Comparison of ENCODE assay signal across 1 cellular context in genomic region chr9:125143377-125144090, GRCh38.
TF ChIP-seq lines count a peak whose summit lies in the region.

Gene SCAI, minus strand, starts transcription at chr9:125143528. Its CDS starts 91 bp downstream, at chr9:125143437.

TF ChIP-seq in HepG2, 621 proteins besides CTCF, POLR2A, EP300 and RAD21 (continued from another document and continues in another):
- TF ChIP-seq, protein P1, sequence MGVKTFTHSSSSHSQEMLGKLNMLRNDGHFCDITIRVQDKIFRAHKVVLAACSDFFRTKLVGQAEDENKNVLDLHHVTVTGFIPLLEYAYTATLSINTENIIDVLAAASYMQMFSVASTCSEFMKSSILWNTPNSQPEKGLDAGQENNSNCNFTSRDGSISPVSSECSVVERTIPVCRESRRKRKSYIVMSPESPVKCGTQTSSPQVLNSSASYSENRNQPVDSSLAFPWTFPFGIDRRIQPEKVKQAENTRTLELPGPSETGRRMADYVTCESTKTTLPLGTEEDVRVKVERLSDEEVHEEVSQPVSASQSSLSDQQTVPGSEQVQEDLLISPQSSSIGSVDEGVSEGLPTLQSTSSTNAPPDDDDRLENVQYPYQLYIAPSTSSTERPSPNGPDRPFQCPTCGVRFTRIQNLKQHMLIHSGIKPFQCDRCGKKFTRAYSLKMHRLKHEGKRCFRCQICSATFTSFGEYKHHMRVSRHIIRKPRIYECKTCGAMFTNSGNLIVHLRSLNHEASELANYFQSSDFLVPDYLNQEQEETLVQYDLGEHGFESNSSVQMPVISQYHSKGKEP (CRISPR knock-in tag; IDR thresholded peaks at IDR 0.05): no peak
- peak; percentile 18; the same call in 1 of the 2 replicates for TF ChIP-seq MED1 (CRISPR knock-in tag; IDR thresholded peaks at IDR 0.05)
- peak; percentile 70 for TF ChIP-seq SMC3 (IDR thresholded peaks at IDR 0.05; ENCODE audit: low read length)
- TF ChIP-seq ZFP36 (IDR thresholded peaks at IDR 0.05; ENCODE audit: borderline replicate concordance, low read depth, low read length, partially characterized antibody): peak; percentile 3
- 0 out of 2 replicates have a peak, but pooled peaks have one; percentile 51 for TF ChIP-seq ZFP82 (CRISPR knock-in tag; IDR thresholded peaks at IDR 0.05; ENCODE audit: borderline replicate concordance)
- peak; percentile 57 for TF ChIP-seq TAF1 (CRISPR knock-in tag; IDR thresholded peaks at IDR 0.05)
- no peak for TF ChIP-seq RELA (CRISPR knock-in tag; IDR thresholded peaks at IDR 0.05)
- TF ChIP-seq, protein P2, sequence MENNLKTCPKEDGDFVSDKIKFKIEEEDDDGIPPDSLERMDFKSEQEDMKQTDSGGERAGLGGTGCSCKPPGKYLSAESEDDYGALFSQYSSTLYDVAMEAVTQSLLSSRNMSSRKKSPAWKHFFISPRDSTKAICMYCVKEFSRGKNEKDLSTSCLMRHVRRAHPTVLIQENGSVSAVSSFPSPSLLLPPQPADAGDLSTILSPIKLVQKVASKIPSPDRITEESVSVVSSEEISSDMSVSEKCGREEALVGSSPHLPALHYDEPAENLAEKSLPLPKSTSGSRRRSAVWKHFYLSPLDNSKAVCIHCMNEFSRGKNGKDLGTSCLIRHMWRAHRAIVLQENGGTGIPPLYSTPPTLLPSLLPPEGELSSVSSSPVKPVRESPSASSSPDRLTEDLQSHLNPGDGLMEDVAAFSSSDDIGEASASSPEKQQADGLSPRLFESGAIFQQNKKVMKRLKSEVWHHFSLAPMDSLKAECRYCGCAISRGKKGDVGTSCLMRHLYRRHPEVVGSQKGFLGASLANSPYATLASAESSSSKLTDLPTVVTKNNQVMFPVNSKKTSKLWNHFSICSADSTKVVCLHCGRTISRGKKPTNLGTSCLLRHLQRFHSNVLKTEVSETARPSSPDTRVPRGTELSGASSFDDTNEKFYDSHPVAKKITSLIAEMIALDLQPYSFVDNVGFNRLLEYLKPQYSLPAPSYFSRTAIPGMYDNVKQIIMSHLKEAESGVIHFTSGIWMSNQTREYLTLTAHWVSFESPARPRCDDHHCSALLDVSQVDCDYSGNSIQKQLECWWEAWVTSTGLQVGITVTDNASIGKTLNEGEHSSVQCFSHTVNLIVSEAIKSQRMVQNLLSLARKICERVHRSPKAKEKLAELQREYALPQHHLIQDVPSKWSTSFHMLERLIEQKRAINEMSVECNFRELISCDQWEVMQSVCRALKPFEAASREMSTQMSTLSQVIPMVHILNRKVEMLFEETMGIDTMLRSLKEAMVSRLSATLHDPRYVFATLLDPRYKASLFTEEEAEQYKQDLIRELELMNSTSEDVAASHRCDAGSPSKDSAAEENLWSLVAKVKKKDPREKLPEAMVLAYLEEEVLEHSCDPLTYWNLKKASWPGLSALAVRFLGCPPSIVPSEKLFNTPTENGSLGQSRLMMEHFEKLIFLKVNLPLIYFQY (CRISPR knock-in tag; IDR thresholded peaks at IDR 0.05; ENCODE audit: borderline replicate concordance): no peak
- peak; percentile 73 for TF ChIP-seq SAP130 (CRISPR knock-in tag; IDR thresholded peaks at IDR 0.05; ENCODE audit: low read depth)
- TF ChIP-seq PHF21A (CRISPR knock-in tag; IDR thresholded peaks at IDR 0.05): peak; percentile 40; the same call in 1 of the 2 replicates
- TF ChIP-seq GFI1 (CRISPR knock-in tag; IDR thresholded peaks at IDR 0.05; ENCODE audit: borderline replicate concordance): 0 out of 2 replicates have a peak, but pooled peaks have one; percentile 28
- no peak for TF ChIP-seq NFAT5 (CRISPR knock-in tag; IDR thresholded peaks at IDR 0.05)
- no peak for TF ChIP-seq ZNF224 (CRISPR knock-in tag; IDR thresholded peaks at IDR 0.05)
- TF ChIP-seq HNF1A (IDR thresholded peaks at IDR 0.05; ENCODE audit: low read depth): no peak
- peak; percentile 23; the same call in 1 of the 2 replicates for TF ChIP-seq HNF1A (CRISPR knock-in tag; IDR thresholded peaks at IDR 0.05; ENCODE audit: borderline replicate concordance)
- TF ChIP-seq KMT2A (CRISPR knock-in tag; IDR thresholded peaks at IDR 0.05): peak; percentile 82; the same call in 1 of the 2 replicates
- TF ChIP-seq ESRRA (CRISPR knock-in tag; IDR thresholded peaks at IDR 0.05; ENCODE audit: low read depth): no peak
- TF ChIP-seq, protein P3, sequence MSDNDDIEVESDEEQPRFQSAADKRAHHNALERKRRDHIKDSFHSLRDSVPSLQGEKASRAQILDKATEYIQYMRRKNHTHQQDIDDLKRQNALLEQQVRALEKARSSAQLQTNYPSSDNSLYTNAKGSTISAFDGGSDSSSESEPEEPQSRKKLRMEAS (IDR thresholded peaks at IDR 0.05): peak; percentile 82
- TF ChIP-seq POLR2G (IDR thresholded peaks at IDR 0.05; ENCODE audit: low read depth, low read length): peak; percentile 76
- TF ChIP-seq FOXO4 (CRISPR knock-in tag; conservative IDR thresholded peaks at IDR 0.05): no peak
- peak; percentile 61 for TF ChIP-seq ASH2L (IDR thresholded peaks at IDR 0.05; ENCODE audit: insufficient read length, low read depth, low read length)
- TF ChIP-seq ZNF687 (CRISPR knock-in tag; IDR thresholded peaks at IDR 0.05): peak; percentile 84
- TF ChIP-seq, protein P4, sequence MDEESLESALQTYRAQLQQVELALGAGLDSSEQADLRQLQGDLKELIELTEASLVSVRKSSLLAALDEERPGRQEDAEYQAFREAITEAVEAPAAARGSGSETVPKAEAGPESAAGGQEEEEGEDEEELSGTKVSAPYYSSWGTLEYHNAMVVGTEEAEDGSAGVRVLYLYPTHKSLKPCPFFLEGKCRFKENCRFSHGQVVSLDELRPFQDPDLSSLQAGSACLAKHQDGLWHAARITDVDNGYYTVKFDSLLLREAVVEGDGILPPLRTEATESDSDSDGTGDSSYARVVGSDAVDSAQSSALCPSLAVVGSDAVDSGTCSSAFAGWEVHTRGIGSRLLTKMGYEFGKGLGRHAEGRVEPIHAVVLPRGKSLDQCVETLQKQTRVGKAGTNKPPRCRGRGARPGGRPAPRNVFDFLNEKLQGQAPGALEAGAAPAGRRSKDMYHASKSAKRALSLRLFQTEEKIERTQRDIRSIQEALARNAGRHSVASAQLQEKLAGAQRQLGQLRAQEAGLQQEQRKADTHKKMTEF (CRISPR knock-in tag; IDR thresholded peaks at IDR 0.05): peak; percentile 41; the same call in 1 of the 2 replicates
- TF ChIP-seq, protein P5, sequence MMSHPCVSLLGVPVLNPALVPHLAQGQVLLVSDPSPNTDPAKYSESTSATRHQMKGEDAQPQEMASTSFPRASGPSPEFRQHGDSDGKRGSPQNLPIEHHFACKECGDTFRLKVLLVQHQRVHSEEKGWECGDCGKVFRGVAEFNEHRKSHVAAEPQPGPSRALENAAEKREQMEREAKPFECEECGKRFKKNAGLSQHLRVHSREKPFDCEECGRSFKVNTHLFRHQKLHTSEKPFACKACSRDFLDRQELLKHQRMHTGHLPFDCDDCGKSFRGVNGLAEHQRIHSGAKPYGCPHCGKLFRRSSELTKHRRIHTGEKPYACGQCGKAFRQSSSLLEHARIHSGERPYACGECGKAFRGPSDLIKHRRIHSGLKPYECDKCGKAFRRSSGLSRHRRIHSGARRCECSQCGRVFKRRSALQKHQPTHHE (CRISPR knock-in tag; IDR thresholded peaks at IDR 0.05; ENCODE audit: borderline replicate concordance): peak; percentile 70; the same call in 1 of the 2 replicates
- peak; percentile 36; the same call in 1 of the 2 replicates for TF ChIP-seq ZNF678 (CRISPR knock-in tag; IDR thresholded peaks at IDR 0.05)
- TF ChIP-seq HDAC2 (CRISPR knock-in tag; IDR thresholded peaks at IDR 0.05): 0 out of 2 replicates have a peak, but pooled peaks have one; percentile 17
- TF ChIP-seq FOXA1 (IDR thresholded peaks at IDR 0.05): no peak
- peak; percentile 22; the same call in 1 of the 2 replicates for TF ChIP-seq FOXA1 (CRISPR knock-in tag; IDR thresholded peaks at IDR 0.05)
- TF ChIP-seq HNRNPLL (IDR thresholded peaks at IDR 0.05; ENCODE audit: low read depth, low read length, poor library complexity, severe bottlenecking): peak; percentile 79
- peak; percentile 55; the same call in 1 of the 2 replicates for TF ChIP-seq ATF1 (CRISPR knock-in tag; IDR thresholded peaks at IDR 0.05)
